In the genomic region with DNA sequence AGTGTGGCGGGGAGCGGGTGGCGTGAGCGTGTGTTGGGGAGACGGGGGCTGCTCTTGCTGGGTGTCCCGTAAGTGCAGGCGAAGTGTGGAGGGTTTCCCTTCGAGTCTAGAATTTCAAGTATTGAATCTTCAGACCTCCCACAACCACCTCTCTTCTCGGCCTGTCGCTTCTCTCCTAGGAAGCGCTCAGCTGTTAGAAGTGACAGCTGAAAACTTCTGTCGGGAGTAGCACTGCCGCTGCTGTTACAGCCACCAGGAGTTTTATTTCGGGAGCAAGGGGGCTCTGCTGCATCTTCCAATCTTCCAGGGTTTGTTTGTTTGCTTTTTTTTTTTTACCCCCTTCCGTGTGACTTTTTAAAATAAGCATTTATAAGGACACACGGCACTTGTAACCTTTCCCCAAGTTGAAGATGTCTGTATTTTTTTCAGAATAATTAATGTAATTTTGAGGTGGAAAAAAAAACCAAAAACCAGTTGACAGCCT, we compare ENCODE assay signal across 8 cellular contexts. TPM values are rescaled to one million over a fixed set of nuclear protein-coding genes. Genes with fewer than 3 reads are reported as not detected.
DNase-seq lines count a peak whose midpoint lies in the region; ATAC-seq, FAIRE-seq and TF ChIP-seq lines count a peak whose summit lies in the region.

No MANE protein-coding gene starts in this region.

- 0 to 1% (median 0%) methylated on average over 16 of the region's 16 CpGs for WGBS in ovary, 3 donors

- peak overlapping the region; percentile 100 for H3K4me3 Mint-ChIP-seq in activated CD4-positive, alpha-beta memory T cell treated with anti-CD3 and anti-CD28 coated beads, Interleukin-2, amount 10 ng/mL, durations not matched to agents 7 days and 5 days

- intact Hi-C loops in ovary (cut with DNase I): no loop called here

- H3K36me3 Mint-ChIP-seq in activated CD4-positive, alpha-beta memory T cell treated with anti-CD3 and anti-CD28 coated beads, Interleukin-2, amount 10 ng/mL, durations not matched to agents 7 days and 5 days (ENCODE audit: low read depth): peaks cover 26% of the 10 kb centered on the region

- peak overlapping the region; percentile 80 to 84 for H3K27ac ChIP-seq in ovary

- H3K27me3 ChIP-seq in ovary: no peaks in the 10 kb centered on the region

- no peak for TF ChIP-seq CTCF in ovary (IDR thresholded peaks at IDR 0.05)

- POLR2A ChIA-PET in activated CD4-positive, alpha-beta memory T cell treated with anti-CD3 and anti-CD28 coated beads, Interleukin-2, amount 10 ng/mL, durations not matched to agents 7 days and 5 days (lab: Charles Lee): interaction anchor here (0.5 to 4.4 kb wide), 37 partner anchors 11 to 738 kb away, joined by 3 to 29 read pairs (median 4); partner anchors contain the start of genes CLTC, PPM1D, PRR11 and PTRH2

- no peak for FAIRE-seq in HTR-8/SVneo (lab: Jason Lieb, UNC)

- ATAC-seq in GM19455 (IDR thresholded peaks at IDR 0.05; ENCODE audit: unreplicated experiment): no peak

- H3K9me3 Mint-ChIP-seq in activated CD4-positive, alpha-beta memory T cell treated with anti-CD3 and anti-CD28 coated beads, Interleukin-2, amount 10 ng/mL, durations not matched to agents 7 days and 5 days: no peaks in the 10 kb centered on the region

- H3K4me3 ChIP-seq in ovary: peak overlapping the region; percentile 93

- no peaks in the 10 kb centered on the region for H3K36me3 ChIP-seq in ovary

- TF ChIP-seq EP300 in ovary (IDR thresholded peaks at IDR 0.05): no peak

- DNase-seq in activated T-cell treated with anti-CD3 and anti-CD28 coated beads for 1 hour (ENCODE audit: low read depth): peak; percentile 26
- DNase-seq in activated T-cell treated with anti-CD3 and anti-CD28 coated beads, Interleukin-2, amount 50 U/mL, for 1 hour: no peak
- DNase-seq in HTR-8/SVneo (ENCODE audit: insufficient read length, low spot score): peak; percentile 45
- no peak for DNase-seq in activated CD4-positive, alpha-beta memory T cell treated with anti-CD3 and anti-CD28 coated beads, Interleukin-2, amount 10 ng/mL, durations not matched to agents 7 days and 5 days
- peak; percentile 21 for DNase-seq in germinal center (ENCODE audit: low spot score)
- DNase-seq in ovary: no peak
- no peak for DNase-seq in COLO668 (lab: John Stamatoyannopoulos, UW; ENCODE audit: unreplicated experiment)

- peak overlapping the region; percentile 96 for H3K27ac Mint-ChIP-seq in activated CD4-positive, alpha-beta memory T cell treated with anti-CD3 and anti-CD28 coated beads, Interleukin-2, amount 10 ng/mL, durations not matched to agents 7 days and 5 days

- H3K4me1 ChIP-seq in ovary (ENCODE audit: insufficient read depth): peaks cover 3% of the 10 kb centered on the region

- H3K9me3 ChIP-seq in ovary: no peaks in the 10 kb centered on the region

- no peaks in the 10 kb centered on the region for H3K27me3 Mint-ChIP-seq in activated CD4-positive, alpha-beta memory T cell treated with anti-CD3 and anti-CD28 coated beads, Interleukin-2, amount 10 ng/mL, durations not matched to agents 7 days and 5 days

- no peak for TF ChIP-seq POLR2A in ovary (IDR thresholded peaks at IDR 0.05)

- CTCF ChIA-PET in activated CD4-positive, alpha-beta memory T cell treated with anti-CD3 and anti-CD28 coated beads, Interleukin-2, amount 10 ng/mL, durations not matched to agents 7 days and 5 days (lab: Charles Lee): interaction anchor here (0.7 to 1.7 kb wide), 4 partner anchors 18 to 146 kb away, joined by 3 to 7 read pairs (median 5); no protein-coding TSS in a partner anchor

- peaks cover 52% of the 10 kb centered on the region for H3K4me1 Mint-ChIP-seq in activated CD4-positive, alpha-beta memory T cell treated with anti-CD3 and anti-CD28 coated beads, Interleukin-2, amount 10 ng/mL, durations not matched to agents 7 days and 5 days

RNA-seq across cellular contexts. Expression of gene RPS6KB1, which starts 0.7 kb away (rescaled TPM):
- total RNA-seq in activated CD4-positive, alpha-beta memory T cell treated with anti-CD3 and anti-CD28 coated beads, Interleukin-2, amount 10 ng/mL, durations not matched to agents 7 days and 5 days: 10 to 100 TPM; 44.3 to 50.1 TPM
- 10 to 100 TPM; 29.2 to 46.2 (median 41.1) TPM for total RNA-seq in ovary
- 10 to 100 TPM; 14.8 to 22.7 TPM for polyA plus RNA-seq in ovary

RNA-seq across cellular contexts. Expression of gene TUBD1, which starts 0.9 kb away (rescaled TPM):
- 10 to 100 TPM; 11.4 to 11.7 TPM for total RNA-seq in activated CD4-positive, alpha-beta memory T cell treated with anti-CD3 and anti-CD28 coated beads, Interleukin-2, amount 10 ng/mL, durations not matched to agents 7 days and 5 days
- 10 to 100 TPM; 10.6 to 22.9 (median 14.3) TPM for total RNA-seq in ovary
- 10 to 100 TPM in 1 of 2 donors, 1 to 10 TPM in 1; 9.1 to 10.2 TPM for polyA plus RNA-seq in ovary

Comparison
In these comparisons a context has a peak if more than half of its experiments do, and no peak if none do; other contexts are left out.
1. DNase-seq: peak in activated T-cell treated with anti-CD3 and anti-CD28 coated beads for 1 hour (single experiment), HTR-8/SVneo (single experiment) and germinal center (single experiment); none in activated T-cell treated with anti-CD3 and anti-CD28 coated beads, Interleukin-2, amount 50 U/mL, for 1 hour (single experiment), activated CD4-positive, alpha-beta memory T cell treated with anti-CD3 and anti-CD28 coated beads, Interleukin-2, amount 10 ng/mL, durations not matched to agents 7 days and 5 days (single experiment), ovary (0 of 5) and COLO668 (single experiment).